8 cellular contexts compared by ENCODE assay signal in genomic region chr3:132210476-132211346, GRCh38.
A peak's percentile ranks its signal among the peaks of the same experiment; 100 is the strongest.
DNase-seq lines count a peak whose midpoint lies in the region; ATAC-seq, FAIRE-seq and TF ChIP-seq lines count a peak whose summit lies in the region.

No MANE protein-coding gene starts in this region.

- DNase-seq in A172 (ENCODE audit: low spot score) (peak; percentile 26), GM12891 (ENCODE audit: insufficient read length, low spot score) (no peak), NCI-H2227 (lab: John Stamatoyannopoulos, UW; ENCODE audit: unreplicated experiment) (peak; percentile 38), erythroblast (lab: John Stamatoyannopoulos, UW) (peak; percentile 6 to 21)
- peak; percentile 9 for DNase-seq in stimulated activated CD4-positive, alpha-beta T cell treated with anti-CD3 and anti-CD28 coated beads, Interleukin-4, amount 100 ng/mL, for 1 hour
- DNase-seq in activated CD4-positive, CD25-positive, alpha-beta regulatory T cell treated with anti-CD3 and anti-CD28 coated beads, Interleukin-2, amount 50 U/mL, for 72 hours: no peak

- FAIRE-seq in GM12891 (lab: Jason Lieb, UNC): peak; percentile 66

- TF ChIP-seq POLR2A in GM12891 (IDR thresholded peaks at IDR 0.05; ENCODE audit: low read depth, low read length) (no peak), erythroblast (IDR thresholded peaks at IDR 0.05; ENCODE audit: low read length) (no peak)

- ATAC-seq in HG02610 (IDR thresholded peaks at IDR 0.05; ENCODE audit: unreplicated experiment): no peak
- no peak for ATAC-seq in GM18868 (IDR thresholded peaks at IDR 0.05; ENCODE audit: unreplicated experiment)

TF ChIP-seq in GM12891, 5 proteins besides CTCF, POLR2A, EP300 and RAD21:
- TF ChIP-seq TAF1 (IDR thresholded peaks at IDR 0.05; ENCODE audit: low read depth, low read length) (no peak), POU2F2 (IDR thresholded peaks at IDR 0.05; ENCODE audit: low read depth, low read length) (no peak), PAX5 (IDR thresholded peaks at IDR 0.05; ENCODE audit: insufficient read depth, low read length, severe bottlenecking) (no peak), SPI1 (IDR thresholded peaks at IDR 0.05; ENCODE audit: low read depth, low read length) (no peak), POLR2AphosphoS5 (IDR thresholded peaks at IDR 0.05; ENCODE audit: low read depth, low read length) (no peak)

Comparison
In these comparisons a context has a peak if more than half of its experiments do, and no peak if none do; other contexts are left out.
1. DNase-seq: peak in A172 (single experiment), NCI-H2227 (single experiment), erythroblast (2 of 2) and stimulated activated CD4-positive, alpha-beta T cell treated with anti-CD3 and anti-CD28 coated beads, Interleukin-4, amount 100 ng/mL, for 1 hour (single experiment); none in GM12891 (single experiment) and activated CD4-positive, CD25-positive, alpha-beta regulatory T cell treated with anti-CD3 and anti-CD28 coated beads, Interleukin-2, amount 50 U/mL, for 72 hours (single experiment).